In genomic region chr21:40177979-40178378, GRCh38 we compare ENCODE assay signal across 23 cellular contexts.
"Had no signal": no experiment of that assay in that cellular context is flagged by ENCODE, and none has a peak within 500 bp of the region (broad histone marks: within the 10 kb centered on the region; RNA-seq: fewer than 3 reads in every experiment).

No MANE protein-coding gene starts in this region.

- H3K4me3 Mint-ChIP-seq: activated T-cell treated with anti-CD3 and anti-CD28 coated beads, Interleukin-2, amount 50 U/mL, for 24 hours; activated T-helper 17 cell treated with anti-CD3 and anti-CD28 coated beads, Interleukin-2, amount 50 U/mL, for 72 hours; effector memory CD8-positive, alpha-beta T cell; immature natural killer cell; naive thymus-derived CD4-positive, alpha-beta T cell; neural progenitor cell; stimulated activated naive CD8-positive, alpha-beta T cell treated with anti-CD3 and anti-CD28 coated beads, Interleukin-15, Interleukin-2, amounts not matched to agents 100 ng/mL and 50 ng/mL, for 24 hours had no signal

- H3K4me3 ChIP-seq: ascending aorta, colonic mucosa, left ventricle myocardium inferior, neural progenitor cell, spleen, tibial artery had no signal

- ATAC-seq: activated naive CD4-positive, alpha-beta T cell treated with anti-CD3 and anti-CD28 coated beads, Interleukin-2, amount 50 U/mL, for 72 hours; activated T-helper 17 cell treated with anti-CD3 and anti-CD28 coated beads, Interleukin-2, amount 50 U/mL, for 72 hours; effector memory CD8-positive, alpha-beta T cell; esophagus mucosa; naive thymus-derived CD4-positive, alpha-beta T cell had no signal

- H3K27ac Mint-ChIP-seq: activated naive CD4-positive, alpha-beta T cell treated with anti-CD3 and anti-CD28 coated beads, Interleukin-2, amount 50 U/mL, for 72 hours; activated T-cell treated with anti-CD3 and anti-CD28 coated beads, Interleukin-2, amount 50 U/mL, for 24 hours; activated T-helper 17 cell treated with anti-CD3 and anti-CD28 coated beads, Interleukin-2, amount 50 U/mL, for 72 hours; effector memory CD8-positive, alpha-beta T cell; immature natural killer cell; naive thymus-derived CD4-positive, alpha-beta T cell; neural progenitor cell; stimulated activated naive CD8-positive, alpha-beta T cell treated with anti-CD3 and anti-CD28 coated beads, Interleukin-15, Interleukin-2, amounts not matched to agents 100 ng/mL and 50 ng/mL, for 24 hours had no signal

- DNase-seq: activated CD4-positive, alpha-beta T cell treated with anti-CD3 and anti-CD28 coated beads, Interleukin-2, amount 50 U/mL, for 4 hours; activated CD8-positive, alpha-beta memory T cell treated with anti-CD3 and anti-CD28 coated beads for 24 hours; activated CD8-positive, alpha-beta memory T cell treated with anti-CD3 and anti-CD28 coated beads, Interleukin-2, amount 50 U/mL, for 4 hours; activated T-cell treated with anti-CD3 and anti-CD28 coated beads, Interleukin-2, amount 50 U/mL, for 24 hours; brain microvascular endothelial cell; colonic mucosa; effector memory CD8-positive, alpha-beta T cell; foreskin melanocyte; immature natural killer cell; kidney glomerular epithelial cell; left ventricle myocardium inferior; naive thymus-derived CD4-positive, alpha-beta T cell; retina; spleen; stimulated activated CD4-positive, alpha-beta T cell treated with anti-CD3 and anti-CD28 coated beads, Interleukin-4, amount 100 ng/mL, for 4 hours; T-helper 9 cell; tibial artery had no signal

- H3K27me3 Mint-ChIP-seq: activated T-cell treated with anti-CD3 and anti-CD28 coated beads, Interleukin-2, amount 50 U/mL, for 24 hours; activated T-helper 17 cell treated with anti-CD3 and anti-CD28 coated beads, Interleukin-2, amount 50 U/mL, for 72 hours; effector memory CD8-positive, alpha-beta T cell; stimulated activated naive CD8-positive, alpha-beta T cell treated with anti-CD3 and anti-CD28 coated beads, Interleukin-15, Interleukin-2, amounts not matched to agents 100 ng/mL and 50 ng/mL, for 24 hours had no signal

- H3K4me1 Mint-ChIP-seq: activated T-helper 17 cell treated with anti-CD3 and anti-CD28 coated beads, Interleukin-2, amount 50 U/mL, for 72 hours; immature natural killer cell had no signal

- H3K27me3 ChIP-seq: ascending aorta, brain microvascular endothelial cell, colonic mucosa, neural progenitor cell had no signal

- H3K36me3 ChIP-seq: ascending aorta, brain microvascular endothelial cell, colonic mucosa, left ventricle myocardium inferior, neural progenitor cell, spleen, tibial artery had no signal

- H3K27ac ChIP-seq: ascending aorta, brain microvascular endothelial cell, colonic mucosa, left ventricle myocardium inferior, neural progenitor cell, tibial artery had no signal

- H3K9me3 ChIP-seq: ascending aorta, colonic mucosa, left ventricle myocardium inferior, tibial artery had no signal

- H3K4me1 ChIP-seq: ascending aorta, colonic mucosa, left ventricle myocardium inferior, spleen, tibial artery had no signal
